In genomic region chr1:3099861-3100260, GRCh38 we compare ENCODE assay signal across 9 cellular contexts. TPM values are rescaled to one million over a fixed set of nuclear protein-coding genes. Genes with fewer than 3 reads are reported as not detected.
"Had no signal": no experiment of that assay in that cellular context is flagged by ENCODE, and none has a peak within 500 bp of the region (broad histone marks: within the 10 kb centered on the region; RNA-seq: fewer than 3 reads in every experiment).

No MANE protein-coding gene starts in this region.

- H3K4me3 Mint-ChIP-seq: IgD-negative memory B cell had no signal

- H3K9me3 Mint-ChIP-seq: IgD-negative memory B cell had no signal

- DNase-seq: IMR-90, KBM-7, KG1 had no signal

- H3K36me3 Mint-ChIP-seq: IgD-negative memory B cell had no signal

- H3K27ac Mint-ChIP-seq: IgD-negative memory B cell had no signal

- ATAC-seq: HepG2, K562 had no signal

- H3K4me3 ChIP-seq: K562 had no signal

- H3K27ac ChIP-seq: HL-60 had no signal

RNA-seq across cellular contexts. Expression of gene PRDM16, which starts 30.9 kb away (rescaled TPM):
- total RNA-seq: HT-29, HT1080, IMR-90 had no signal
- polyA plus RNA-seq: IgD-negative memory B cell had no signal
